Comparison of ENCODE assay signal across 8 cellular contexts in the genomic region with DNA sequence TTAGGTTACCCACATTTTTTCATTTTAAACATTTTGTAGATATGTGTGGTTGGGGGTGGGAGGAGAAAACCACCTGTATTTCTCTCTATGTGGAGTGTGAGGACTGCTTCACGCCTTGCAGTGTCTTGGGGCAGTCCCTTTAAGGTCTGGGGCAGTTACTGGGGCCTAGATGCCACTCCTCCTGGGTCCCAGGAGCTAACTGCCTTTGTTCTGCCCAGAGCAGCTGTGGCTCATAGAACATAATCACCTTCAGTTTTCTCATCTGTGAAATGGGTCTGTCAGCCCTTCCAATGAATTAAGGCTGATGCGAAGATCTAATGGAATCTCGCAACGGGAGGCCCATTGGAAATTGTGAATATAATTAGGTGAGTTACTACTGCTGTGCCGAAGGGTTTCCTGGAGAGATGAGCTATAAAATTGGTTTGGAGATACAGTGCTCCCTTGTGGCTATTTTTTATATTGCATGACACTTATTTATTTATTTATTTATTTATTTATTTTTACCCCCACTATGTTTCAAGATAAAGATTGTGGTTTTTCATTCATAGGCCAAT. TPM values are rescaled to one million over a fixed set of nuclear protein-coding genes. Genes with fewer than 3 reads are reported as not detected.
DNase-seq lines count a peak whose midpoint lies in the region; ATAC-seq and TF ChIP-seq lines count a peak whose summit lies in the region.

No MANE protein-coding gene starts in this region.

- POLR2A ChIA-PET in A673 (lab: Charles Lee; ENCODE audit: low non-redundant PET), result no interaction called here

- no peaks in the 10 kb centered on the region for H4K20me1 ChIP-seq in OCI-LY3 (ENCODE audit: insufficient read depth, low read length)

- no peaks in the 10 kb centered on the region for H3K4me1 Mint-ChIP-seq in progenitor cell of endocrine pancreas (ENCODE audit: low read depth)

- H3K4me1 ChIP-seq in A673 (ENCODE audit: insufficient read depth, low read length, poor library complexity, severe bottlenecking) (no peaks in the 10 kb centered on the region), OCI-LY3 (ENCODE audit: low read length) (no peaks in the 10 kb centered on the region)

- ATAC-seq in HG03045 (IDR thresholded peaks at IDR 0.05; ENCODE audit: unreplicated experiment), result no peak

- H3K79me2 ChIP-seq in OCI-LY3 (ENCODE audit: low read length), result no peaks in the 10 kb centered on the region

- H3K27me3 ChIP-seq in A673 (replicated peaks; ENCODE audit: insufficient read depth, low read depth, low read length, poor library complexity) (peaks cover 19% of the 10 kb centered on the region), OCI-LY3 (ENCODE audit: low read depth, low read length) (no peaks in the 10 kb centered on the region)

- H3K36me3 ChIP-seq in A673 (ENCODE audit: insufficient read depth, low read length, poor library complexity, severe bottlenecking) (no peaks in the 10 kb centered on the region), OCI-LY3 (replicated peaks; ENCODE audit: low read depth, low read length) (no peaks in the 10 kb centered on the region)

- DNase-seq in A673 (ENCODE audit: low spot score) (peak; percentile 72), epithelial cell of esophagus (ENCODE audit: low read depth) (peak; percentile 41), progenitor cell of endocrine pancreas (ENCODE audit: low spot score, unreplicated experiment) (no peak), amniotic stem cell (lab: John Stamatoyannopoulos, UW) (no peak)
- DNase-seq in activated CD4-positive, CD25-positive, alpha-beta regulatory T cell treated with anti-CD3 and anti-CD28 coated beads, Interleukin-2, amount 50 U/mL, for 72 hours, result no peak

- intact Hi-C loops in A673 (cut with micrococcal nuclease; ENCODE audit: unreplicated experiment), result no loop called here

- H3K4me2 ChIP-seq in OCI-LY3 (ENCODE audit: low read length), result 0 out of 2 replicates have a peak overlapping the region, but pooled peaks have one; percentile 24

- no peak overlapping the region for H3K9ac ChIP-seq in OCI-LY3 (ENCODE audit: low read length)

- H3K4me3 ChIP-seq in A673 (ENCODE audit: low read depth, low read length, poor library complexity, severe bottlenecking), result no peak overlapping the region
- H3K4me3 ChIP-seq in OCI-LY3 (ENCODE audit: low read length), result no peak overlapping the region
- no peak overlapping the region for H3K4me3 ChIP-seq in epithelial cell of esophagus (ENCODE audit: low read length)

- no peak overlapping the region for H3K27ac Mint-ChIP-seq in progenitor cell of endocrine pancreas

- H3K9me3 Mint-ChIP-seq in progenitor cell of endocrine pancreas (ENCODE audit: low read depth), result no peaks in the 10 kb centered on the region

- no TSS peak for BruUV-seq in A673 (replicated peaks; lab: Mats Ljungman, UMichigan)

- H2AFZ ChIP-seq in OCI-LY3 (ENCODE audit: low read depth, low read length), result no peak overlapping the region

- H3K9me3 ChIP-seq in A673 (ENCODE audit: low read depth, low read length, poor library complexity, severe bottlenecking), result no peaks in the 10 kb centered on the region
- H3K9me3 ChIP-seq in OCI-LY3 (ENCODE audit: insufficient read depth, low read length), result no peaks in the 10 kb centered on the region

- H3K27ac ChIP-seq in A673 (ENCODE audit: low read depth, low read length, poor library complexity, severe bottlenecking) (no peak overlapping the region), OCI-LY3 (ENCODE audit: low read length) (no peak overlapping the region)

- H3K4me3 Mint-ChIP-seq in progenitor cell of endocrine pancreas (ENCODE audit: low read depth), result no peak overlapping the region

- CTCF ChIA-PET in A673 (lab: Charles Lee), result interaction anchor here (1.0 kb wide), 2 partner anchors 24 to 40 kb away, joined by 5 to 10 read pairs; no protein-coding TSS in a partner anchor

- H3K27me3 Mint-ChIP-seq in progenitor cell of endocrine pancreas, result peaks cover 17% of the 10 kb centered on the region

- TF ChIP-seq CTCF in A673 (conservative IDR thresholded peaks at IDR 0.05; ENCODE audit: low read depth, low read length) (peak; percentile 60), GM12872 (IDR thresholded peaks at IDR 0.05; ENCODE audit: insufficient read depth, low read depth, low read length) (peak; percentile 32; the same call in 1 of the 3 replicates), OCI-LY3 (IDR thresholded peaks at IDR 0.05; ENCODE audit: low read depth, low read length) (peak; percentile 25; the same call in 1 of the 2 replicates), epithelial cell of esophagus (IDR thresholded peaks at IDR 0.05; ENCODE audit: insufficient read depth, low read depth, low read length, missing control alignments) (peak; percentile 45), progenitor cell of endocrine pancreas (IDR thresholded peaks at IDR 0.05; ENCODE audit: unreplicated experiment) (peak; percentile 72)

- H3K36me3 Mint-ChIP-seq in progenitor cell of endocrine pancreas (ENCODE audit: insufficient read depth), result no peaks in the 10 kb centered on the region

RNA-seq across cellular contexts. Expression of a gene that starts 22.9 kb away (rescaled TPM):
- total RNA-seq in A673 (2021) (not detected in 2 replicates), progenitor cell of endocrine pancreas (not detected in 2 replicates)

RNA-seq across cellular contexts. Expression of a gene that starts 53.4 kb away (rescaled TPM):
- total RNA-seq in A673 (2021) (not detected in 2 replicates), progenitor cell of endocrine pancreas (not detected in 2 replicates)

RNA-seq across cellular contexts. Expression of a gene that starts 57.3 kb away (rescaled TPM):
- total RNA-seq in A673 (2021), result not detected in 2 replicates
- total RNA-seq in progenitor cell of endocrine pancreas, result not detected in 2 replicates

Comparison
In these comparisons a context has a peak if more than half of its experiments do, and no peak if none do; other contexts are left out.
1. DNase-seq: peak in A673 (single experiment) and epithelial cell of esophagus (single experiment); none in progenitor cell of endocrine pancreas (single experiment), amniotic stem cell (single experiment) and activated CD4-positive, CD25-positive, alpha-beta regulatory T cell treated with anti-CD3 and anti-CD28 coated beads, Interleukin-2, amount 50 U/mL, for 72 hours (single experiment).
2. Peak in every context shown above with its lines, with median percentiles within 50 percentile points of each other: CTCF ChIP-seq.